Comparison of ENCODE assay signal across 1 cellular context in genomic region chr5:148382961-148383360, GRCh38.
TF ChIP-seq lines count a peak whose summit lies in the region.

No MANE protein-coding gene starts in this region.

TF ChIP-seq in GM12878, 131 proteins besides CTCF, POLR2A, EP300 and RAD21 (continued from another document):
- no peak for TF ChIP-seq PBX3 (IDR thresholded peaks at IDR 0.05; ENCODE audit: insufficient replicate concordance, low read depth, low read length)
- no peak for TF ChIP-seq NBN (IDR thresholded peaks at IDR 0.05)
- no peak for TF ChIP-seq KAT2A (conservative IDR thresholded peaks at IDR 0.05; ENCODE audit: control insufficient read depth, low read depth, low read length)
- no peak for TF ChIP-seq SMAD5 (IDR thresholded peaks at IDR 0.05; ENCODE audit: low read depth)
- no peak for TF ChIP-seq ETV6 (conservative IDR thresholded peaks at IDR 0.05 in 1 of 2, IDR thresholded peaks at IDR 0.05 in 1 of 2; ENCODE audit: borderline replicate concordance in 1 of 2, low read depth in 1 of 2)
- no peak for TF ChIP-seq ATF7 (IDR thresholded peaks at IDR 0.05; ENCODE audit: low read depth)
- TF ChIP-seq SUPT20H (IDR thresholded peaks at IDR 0.05; ENCODE audit: borderline replicate concordance, control insufficient read depth, low read depth, low read length) = no peak
- TF ChIP-seq RBBP5 (conservative IDR thresholded peaks at IDR 0.05) = no peak
- TF ChIP-seq IRF4 (IDR thresholded peaks at IDR 0.05; ENCODE audit: low read depth, low read length) = no peak
